In the genomic region with DNA sequence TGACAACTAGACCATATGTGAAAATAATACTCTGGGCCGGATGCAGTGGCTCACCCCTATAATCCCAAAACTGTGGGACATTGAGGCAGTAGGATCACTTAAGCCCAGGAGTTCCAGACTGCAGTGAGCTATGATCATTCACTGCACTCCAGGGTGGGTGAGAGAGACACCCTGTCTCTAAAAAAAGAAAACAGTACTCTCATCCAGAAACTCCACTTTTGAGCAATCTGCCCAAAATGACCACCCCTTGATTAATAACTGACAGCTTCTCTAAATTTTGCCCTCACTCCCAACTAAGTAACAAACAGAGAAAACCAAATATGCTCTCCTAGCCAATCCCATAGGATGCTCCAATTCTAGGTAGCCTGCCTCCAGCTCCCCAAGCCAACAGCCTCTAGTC, we compare ENCODE assay signal across 23 cellular contexts.
DNase-seq lines count a peak whose midpoint lies in the region; ATAC-seq and TF ChIP-seq lines count a peak whose summit lies in the region.
"Had no signal": no experiment of that assay in that cellular context is flagged by ENCODE, and none has a peak within 500 bp of the region (broad histone marks: within the 10 kb centered on the region; RNA-seq: fewer than 3 reads in every experiment).

No MANE protein-coding gene starts in this region.

- no peaks in the 10 kb centered on the region for H3K4me1 Mint-ChIP-seq in stimulated activated effector memory CD8-positive, alpha-beta T cell treated with anti-CD3 and anti-CD28 coated beads, Interleukin-12 subunit alpha, Interleukin-12 subunit beta, amount 100 ng/mL, for 72 hours
- H3K4me1 Mint-ChIP-seq: activated CD4-positive, alpha-beta T cell treated with anti-CD3 and anti-CD28 coated beads, Interleukin-2, amount 10 ng/mL, durations not matched to agents 24 days and 14 days; T-cell had no signal

- DNase-seq in HCEC 1CT: peak; percentile 29
- no peak for DNase-seq in fibroblast of mammary gland (ENCODE audit: low read depth)
- no peak for DNase-seq in stimulated activated effector memory CD8-positive, alpha-beta T cell treated with anti-CD3 and anti-CD28 coated beads, Interleukin-12 subunit alpha, Interleukin-12 subunit beta, amount 100 ng/mL, for 72 hours (ENCODE audit: low spot score in 2 of 2)
- DNase-seq in SIG-M5 (lab: John Stamatoyannopoulos, UW): no peak
- no peak for DNase-seq in mucosa of gallbladder (ENCODE audit: low spot score)
- DNase-seq in mucosa of descending colon: no peak
- DNase-seq: activated CD4-positive, alpha-beta T cell treated with anti-CD3 and anti-CD28 coated beads, Interleukin-2, amount 10 ng/mL, durations not matched to agents 24 days and 14 days; activated naive CD8-positive, alpha-beta T cell treated with anti-CD3 and anti-CD28 coated beads for 36 hours; AML-193; DMS79 treated with DMSO at 0.1 percent for 48 hours; kidney; naive thymus-derived CD4-positive, alpha-beta T cell; NCI-H1436 treated with DMSO at 0.1 percent for 48 hours; NCI-H2171 treated with DMSO at 0.1 percent for 48 hours; NCI-H526 treated with DMSO at 0.1 percent for 48 hours; ovary; right lobe of liver; Right ventricle myocardium superior; stimulated activated naive CD4-positive, alpha-beta T cell treated with Interleukin-2 at 50 U/mL for 16 hours; T-cell had no signal

- no peaks in the 10 kb centered on the region for H3K9me3 ChIP-seq in mucosa of descending colon
- H3K9me3 ChIP-seq: gastroesophageal sphincter, MG63, ovary, right lobe of liver had no signal

- intact Hi-C loops in mucosa of descending colon (cut with DNase I, micrococcal nuclease): no loop called here

- ATAC-seq in SK-N-SH treated with all-trans-retinoic acid at 6 μM for 48 hours (peak; percentile 42), mucosa of descending colon (no peak)
- ATAC-seq in stimulated activated effector memory CD8-positive, alpha-beta T cell treated with anti-CD3 and anti-CD28 coated beads, Interleukin-12 subunit alpha, Interleukin-12 subunit beta, amount 100 ng/mL, for 72 hours: peak; percentile 36
- ATAC-seq: gastroesophageal sphincter; naive thymus-derived CD4-positive, alpha-beta T cell; right lobe of liver; T-cell had no signal

- no peak overlapping the region for H3K27ac Mint-ChIP-seq in stimulated activated effector memory CD8-positive, alpha-beta T cell treated with anti-CD3 and anti-CD28 coated beads, Interleukin-12 subunit alpha, Interleukin-12 subunit beta, amount 100 ng/mL, for 72 hours
- H3K27ac Mint-ChIP-seq: activated CD4-positive, alpha-beta T cell treated with anti-CD3 and anti-CD28 coated beads, Interleukin-2, amount 10 ng/mL, durations not matched to agents 24 days and 14 days; activated naive CD8-positive, alpha-beta T cell treated with anti-CD3 and anti-CD28 coated beads for 36 hours; naive thymus-derived CD4-positive, alpha-beta T cell; T-cell had no signal

- TF ChIP-seq CTCF in fibroblast of mammary gland (conservative IDR thresholded peaks at IDR 0.05; ENCODE audit: control insufficient read depth, insufficient read depth, low read depth, low read length) (no peak), mucosa of descending colon (IDR thresholded peaks at IDR 0.05) (no peak)

- H3K36me3 ChIP-seq in mucosa of descending colon (ENCODE audit: low read depth): no peaks in the 10 kb centered on the region
- H3K36me3 ChIP-seq: gastroesophageal sphincter, MG63, ovary, right lobe of liver had no signal

- H3K9me3 Mint-ChIP-seq in stimulated activated effector memory CD8-positive, alpha-beta T cell treated with anti-CD3 and anti-CD28 coated beads, Interleukin-12 subunit alpha, Interleukin-12 subunit beta, amount 100 ng/mL, for 72 hours: no peaks in the 10 kb centered on the region
- H3K9me3 Mint-ChIP-seq: activated CD4-positive, alpha-beta T cell treated with anti-CD3 and anti-CD28 coated beads, Interleukin-2, amount 10 ng/mL, durations not matched to agents 24 days and 14 days; activated naive CD8-positive, alpha-beta T cell treated with anti-CD3 and anti-CD28 coated beads for 36 hours; naive thymus-derived CD4-positive, alpha-beta T cell; T-cell had no signal

- no peaks in the 10 kb centered on the region for H3K4me1 ChIP-seq in mucosa of descending colon (ENCODE audit: low read depth)
- H3K4me1 ChIP-seq: right lobe of liver had no signal

- no peak overlapping the region for H3K4me3 Mint-ChIP-seq in stimulated activated effector memory CD8-positive, alpha-beta T cell treated with anti-CD3 and anti-CD28 coated beads, Interleukin-12 subunit alpha, Interleukin-12 subunit beta, amount 100 ng/mL, for 72 hours
- H3K4me3 Mint-ChIP-seq: activated CD4-positive, alpha-beta T cell treated with anti-CD3 and anti-CD28 coated beads, Interleukin-2, amount 10 ng/mL, durations not matched to agents 24 days and 14 days; activated naive CD8-positive, alpha-beta T cell treated with anti-CD3 and anti-CD28 coated beads for 36 hours; naive thymus-derived CD4-positive, alpha-beta T cell; T-cell had no signal

- H3K36me3 Mint-ChIP-seq in stimulated activated effector memory CD8-positive, alpha-beta T cell treated with anti-CD3 and anti-CD28 coated beads, Interleukin-12 subunit alpha, Interleukin-12 subunit beta, amount 100 ng/mL, for 72 hours: no peaks in the 10 kb centered on the region
- H3K36me3 Mint-ChIP-seq: activated naive CD8-positive, alpha-beta T cell treated with anti-CD3 and anti-CD28 coated beads for 36 hours; naive thymus-derived CD4-positive, alpha-beta T cell; T-cell had no signal

- H3K4me3 ChIP-seq in fibroblast of mammary gland (ENCODE audit: control insufficient read depth, low read depth, low read length) (peak overlapping the region; percentile 48), mucosa of descending colon (no peak overlapping the region)
- H3K4me3 ChIP-seq: gastroesophageal sphincter, MG63, ovary, right lobe of liver had no signal

TF ChIP-seq in SK-N-SH treated with all-trans-retinoic acid at 6 μM for 48 hours, 23 proteins besides CTCF, POLR2A, EP300 and RAD21:
- TF ChIP-seq, protein P1, sequence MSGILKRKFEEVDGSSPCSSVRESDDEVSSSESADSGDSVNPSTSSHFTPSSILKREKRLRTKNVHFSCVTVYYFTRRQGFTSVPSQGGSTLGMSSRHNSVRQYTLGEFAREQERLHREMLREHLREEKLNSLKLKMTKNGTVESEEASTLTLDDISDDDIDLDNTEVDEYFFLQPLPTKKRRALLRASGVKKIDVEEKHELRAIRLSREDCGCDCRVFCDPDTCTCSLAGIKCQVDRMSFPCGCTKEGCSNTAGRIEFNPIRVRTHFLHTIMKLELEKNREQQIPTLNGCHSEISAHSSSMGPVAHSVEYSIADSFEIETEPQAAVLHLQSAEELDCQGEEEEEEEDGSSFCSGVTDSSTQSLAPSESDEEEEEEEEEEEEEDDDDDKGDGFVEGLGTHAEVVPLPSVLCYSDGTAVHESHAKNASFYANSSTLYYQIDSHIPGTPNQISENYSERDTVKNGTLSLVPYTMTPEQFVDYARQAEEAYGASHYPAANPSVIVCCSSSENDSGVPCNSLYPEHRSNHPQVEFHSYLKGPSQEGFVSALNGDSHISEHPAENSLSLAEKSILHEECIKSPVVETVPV (CRISPR knock-in tag; IDR thresholded peaks at IDR 0.05): no peak
- TF ChIP-seq ZNF565 (CRISPR knock-in tag; conservative IDR thresholded peaks at IDR 0.05; ENCODE audit: low read depth) (no peak), ZFP30 (CRISPR knock-in tag; IDR thresholded peaks at IDR 0.05) (no peak), SNAI2 (CRISPR knock-in tag; IDR thresholded peaks at IDR 0.05) (no peak), CSDC2 (CRISPR knock-in tag; IDR thresholded peaks at IDR 0.05) (no peak), PPARA (CRISPR knock-in tag; IDR thresholded peaks at IDR 0.05; ENCODE audit: borderline replicate concordance) (no peak), ZNF8 (CRISPR knock-in tag; IDR thresholded peaks at IDR 0.05) (no peak), ARNTL (CRISPR knock-in tag; IDR thresholded peaks at IDR 0.05; ENCODE audit: borderline replicate concordance, low read depth) (no peak), ZFP3 (CRISPR knock-in tag; IDR thresholded peaks at IDR 0.05) (no peak)
- TF ChIP-seq, protein P2, sequence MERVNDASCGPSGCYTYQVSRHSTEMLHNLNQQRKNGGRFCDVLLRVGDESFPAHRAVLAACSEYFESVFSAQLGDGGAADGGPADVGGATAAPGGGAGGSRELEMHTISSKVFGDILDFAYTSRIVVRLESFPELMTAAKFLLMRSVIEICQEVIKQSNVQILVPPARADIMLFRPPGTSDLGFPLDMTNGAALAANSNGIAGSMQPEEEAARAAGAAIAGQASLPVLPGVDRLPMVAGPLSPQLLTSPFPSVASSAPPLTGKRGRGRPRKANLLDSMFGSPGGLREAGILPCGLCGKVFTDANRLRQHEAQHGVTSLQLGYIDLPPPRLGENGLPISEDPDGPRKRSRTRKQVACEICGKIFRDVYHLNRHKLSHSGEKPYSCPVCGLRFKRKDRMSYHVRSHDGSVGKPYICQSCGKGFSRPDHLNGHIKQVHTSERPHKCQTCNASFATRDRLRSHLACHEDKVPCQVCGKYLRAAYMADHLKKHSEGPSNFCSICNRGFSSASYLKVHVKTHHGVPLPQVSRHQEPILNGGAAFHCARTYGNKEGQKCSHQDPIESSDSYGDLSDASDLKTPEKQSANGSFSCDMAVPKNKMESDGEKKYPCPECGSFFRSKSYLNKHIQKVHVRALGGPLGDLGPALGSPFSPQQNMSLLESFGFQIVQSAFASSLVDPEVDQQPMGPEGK (CRISPR knock-in tag; IDR thresholded peaks at IDR 0.05; ENCODE audit: borderline replicate concordance): no peak
TF ChIP-seq in SK-N-SH treated with all-trans-retinoic acid at 6 μM for 48 hours: peak in this region for 0.
